ENCODE assay signal across 10 cellular contexts in the genomic region with DNA sequence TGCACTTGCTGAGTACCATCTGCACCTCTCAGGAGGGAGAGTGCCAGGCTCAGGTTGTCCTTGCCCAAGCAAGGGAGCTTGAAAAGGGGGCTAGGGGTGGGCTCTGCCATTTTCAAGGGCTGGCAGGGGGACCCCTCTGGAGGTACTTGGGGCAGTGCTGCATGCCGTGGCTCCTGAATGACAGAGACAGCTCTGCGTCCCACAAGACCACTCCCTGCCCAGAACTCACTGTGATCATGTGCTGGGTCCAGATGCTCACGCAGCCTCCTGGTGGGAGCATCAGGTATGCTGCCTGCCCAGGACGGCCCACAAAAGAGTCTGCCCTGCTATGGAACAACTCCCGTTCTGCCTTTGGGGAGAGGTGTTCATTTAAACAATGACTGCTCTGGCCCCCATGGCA.
"Had no signal": no experiment of that assay in that cellular context is flagged by ENCODE, and none has a peak within 500 bp of the region (broad histone marks: within the 10 kb centered on the region; RNA-seq: fewer than 3 reads in every experiment).

No MANE protein-coding gene starts in this region.

- H3K27ac ChIP-seq: left ventricle myocardium inferior, upper lobe of left lung had no signal

- ATAC-seq: naive thymus-derived CD8-positive, alpha-beta T cell; sciatic nerve; WTC11 had no signal

- H3K27me3 ChIP-seq: upper lobe of left lung had no signal

- H3K9me3 ChIP-seq: left ventricle myocardium inferior, upper lobe of left lung had no signal

- H3K36me3 ChIP-seq: left ventricle myocardium inferior, upper lobe of left lung had no signal

- H3K4me1 ChIP-seq: left ventricle myocardium inferior, upper lobe of left lung had no signal

- DNase-seq: activated CD4-positive, alpha-beta T cell treated with anti-CD3 and anti-CD28 coated beads, Interleukin-2, amount 10 ng/mL, durations not matched to agents 7 days and 5 days; activated naive CD8-positive, alpha-beta T cell treated with anti-CD3 and anti-CD28 coated beads, Interleukin-2, amount 10 ng/mL, durations not matched to agents 7 days and 5 days; left ventricle myocardium inferior; occipital lobe; SIG-M5; T-helper 2 cell had no signal

- H3K4me3 ChIP-seq: left ventricle myocardium inferior, upper lobe of left lung had no signal
